In genomic region chr2:228542277-228542676, GRCh38 we compare ENCODE assay signal across 20 cellular contexts.
"Had no signal": no experiment of that assay in that cellular context is flagged by ENCODE, and none has a peak within 500 bp of the region (broad histone marks: within the 10 kb centered on the region; RNA-seq: fewer than 3 reads in every experiment).

No MANE protein-coding gene starts in this region.

- H3K27ac Mint-ChIP-seq: endodermal cell; naive thymus-derived CD4-positive, alpha-beta T cell; nephron progenitor cell; type B pancreatic cell had no signal

- H2AFZ ChIP-seq: hepatocyte, parathyroid adenoma had no signal

- H3K27me3 Mint-ChIP-seq: naive thymus-derived CD4-positive, alpha-beta T cell; type B pancreatic cell had no signal

- H3K4me3 Mint-ChIP-seq: endodermal cell; naive thymus-derived CD4-positive, alpha-beta T cell; nephron progenitor cell; type B pancreatic cell had no signal

- H3K27me3 ChIP-seq: hepatocyte, uterus had no signal

- H3K4me2 ChIP-seq: hepatocyte had no signal

- H3K79me2 ChIP-seq: hepatocyte, parathyroid adenoma had no signal

- H3K36me3 Mint-ChIP-seq: naive thymus-derived CD4-positive, alpha-beta T cell; type B pancreatic cell had no signal

- H3K9me3 ChIP-seq: psoas muscle, uterus had no signal

- H3K4me1 Mint-ChIP-seq: naive thymus-derived CD4-positive, alpha-beta T cell; nephron progenitor cell had no signal

- DNase-seq: effector CD4-positive, alpha-beta T cell; endodermal cell; erythroblast; foreskin melanocyte; head of caudate nucleus; kidney glomerular epithelial cell; naive thymus-derived CD4-positive, alpha-beta T cell; nephron progenitor cell; psoas muscle; retina; stimulated activated CD4-positive, alpha-beta T cell treated with anti-CD3 and anti-CD28 coated beads, Interleukin-2, amount 100 ng/mL, for 24 hours; stimulated activated naive CD4-positive, alpha-beta T cell treated with Interleukin-2 at 50 U/mL for 16 hours; uterus had no signal

- H3K9ac ChIP-seq: parathyroid adenoma had no signal

- H3K9me3 Mint-ChIP-seq: type B pancreatic cell had no signal

- ATAC-seq: naive thymus-derived CD4-positive, alpha-beta T cell; psoas muscle; sciatic nerve had no signal

- H3K4me1 ChIP-seq: parathyroid adenoma, psoas muscle, uterus had no signal

- H3K36me3 ChIP-seq: uterus had no signal

- H3K27ac ChIP-seq: coronary artery, hepatocyte, parathyroid adenoma, psoas muscle, skin epidermis, uterus had no signal

- FAIRE-seq: endothelial cell of umbilical vein had no signal

- H3K4me3 ChIP-seq: coronary artery, hepatocyte, psoas muscle, skin epidermis, uterus had no signal
